ENCODE assay signal across 8 cellular contexts in genomic region chrX:153970398-153971123, GRCh38. TPM values are rescaled to one million over a fixed set of nuclear protein-coding genes. Genes with fewer than 3 reads are reported as not detected.
A peak's percentile ranks its signal among the peaks of the same experiment; 100 is the strongest.
DNase-seq lines count a peak whose midpoint lies in the region; ATAC-seq and TF ChIP-seq lines count a peak whose summit lies in the region.

No MANE protein-coding gene starts in this region.

- H3K4me1 ChIP-seq in effector memory CD4-positive, alpha-beta T cell (ENCODE audit: control insufficient read depth, insufficient read depth, low read length, poor library complexity, severe bottlenecking), result peaks cover 30% of the 10 kb centered on the region
- H3K4me1 ChIP-seq in mesenchymal stem cell (ENCODE audit: control insufficient read depth, insufficient read depth, low read depth, low read length), result peaks cover 41% of the 10 kb centered on the region
- H3K4me1 ChIP-seq in tibial artery, result peaks cover 0 to 56% (median 50%) of the 10 kb centered on the region in 4 donors

- H2AFZ ChIP-seq in mesenchymal stem cell (ENCODE audit: low read depth, low read length), result no peak overlapping the region

- H3K14ac ChIP-seq in mesenchymal stem cell (ENCODE audit: low read length in 2 of 2), result no peak overlapping the region

- DNase-seq in Ammon's horn (ENCODE audit: low spot score) (peak; percentile 82), KBM-7 (peak; percentile 69), SW 1271 (lab: John Stamatoyannopoulos, UW) (peak; percentile 36 to 46), mesenchymal stem cell (peak; percentile 79), tibial artery (peak in 1 of 2 donors; percentile 78)
- DNase-seq in effector memory CD4-positive, alpha-beta T cell, result peak in 2 of 3 donors; percentile 16 to 39

- H4K91ac ChIP-seq in mesenchymal stem cell (ENCODE audit: low read length), result peak overlapping the region; percentile 89

- no peaks in the 10 kb centered on the region for H3K9me3 ChIP-seq in effector memory CD4-positive, alpha-beta T cell (ENCODE audit: control insufficient read depth, low read length)
- H3K9me3 ChIP-seq in mesenchymal stem cell (ENCODE audit: control insufficient read depth, low read length), result no peaks in the 10 kb centered on the region
- H3K9me3 ChIP-seq in tibial artery, result peaks cover 0 to 3% (median 0%) of the 10 kb centered on the region in 3 donors

- H3K4ac ChIP-seq in mesenchymal stem cell (ENCODE audit: low read depth in 1 of 2, low read length in 2 of 2), result peak overlapping the region; percentile 22 to 100

- H2AK5ac ChIP-seq in mesenchymal stem cell (ENCODE audit: low read length, severe bottlenecking), result peak overlapping the region; percentile 78

- intact Hi-C loops in tibial artery (cut with DNase I; ENCODE audit: low total_unique reads), result no loop called here

- H3K18ac ChIP-seq in mesenchymal stem cell (ENCODE audit: low read depth in 1 of 2, low read length in 2 of 2), result peak overlapping the region; percentile 76 to 94

- peak overlapping the region; percentile 98 for H3K9ac ChIP-seq in mesenchymal stem cell (ENCODE audit: low read length)

- no peak overlapping the region for H3K23ac ChIP-seq in mesenchymal stem cell (ENCODE audit: low read length in 2 of 2)

- peak overlapping the region; percentile 59 for H3K4me2 ChIP-seq in mesenchymal stem cell (ENCODE audit: low read length, poor library complexity, severe bottlenecking)

- no peaks in the 10 kb centered on the region for H3K79me1 ChIP-seq in mesenchymal stem cell (replicated peaks; ENCODE audit: low read length, poor library complexity, severe bottlenecking)

- H3K27ac ChIP-seq in effector memory CD4-positive, alpha-beta T cell (ENCODE audit: insufficient read depth, low read length, poor library complexity, severe bottlenecking), result peak overlapping the region; percentile 94
- H3K27ac ChIP-seq in mesenchymal stem cell (ENCODE audit: low read length, poor library complexity, severe bottlenecking), result peak overlapping the region; percentile 92
- peak overlapping the region; percentile 98 to 99 for H3K27ac ChIP-seq in tibial artery

- peak overlapping the region; percentile 99 for H3K4me3 ChIP-seq in effector memory CD4-positive, alpha-beta T cell (ENCODE audit: insufficient read depth, low read depth, low read length, poor library complexity, severe bottlenecking)
- H3K4me3 ChIP-seq in mesenchymal stem cell (ENCODE audit: insufficient read depth in 1 of 2, low read depth in 1 of 2, low read length in 2 of 2), result peak overlapping the region; percentile 87 to 99
- H3K4me3 ChIP-seq in tibial artery, result peak overlapping the region; percentile 82 to 88

- H2BK5ac ChIP-seq in mesenchymal stem cell (ENCODE audit: low read depth, low read length, poor library complexity, severe bottlenecking), result peak overlapping the region; percentile 88

- H2BK15ac ChIP-seq in mesenchymal stem cell (ENCODE audit: low read depth, poor library complexity, severe bottlenecking), result peak overlapping the region; percentile 69

- no peak for TF ChIP-seq CTCF in tibial artery (IDR thresholded peaks at IDR 0.05)

- H4K8ac ChIP-seq in mesenchymal stem cell (ENCODE audit: low read length), result peak overlapping the region; percentile 64

- in situ Hi-C loops in KBM-7 (cut with MboI; ENCODE audit: low pct_unique_long_range_greater_than_20kb, low sequenced_read_pairs), result no loop called here

- 0% methylated on average over 8 of the region's 47 CpGs for WGBS in mesenchymal stem cell

- H3K27me3 ChIP-seq in effector memory CD4-positive, alpha-beta T cell (replicated peaks; ENCODE audit: control insufficient read depth, insufficient read depth, low read length, poor library complexity, severe bottlenecking), result no peaks in the 10 kb centered on the region
- H3K27me3 ChIP-seq in mesenchymal stem cell (ENCODE audit: control insufficient read depth in 1 of 2, insufficient read depth in 1 of 2, low read length in 2 of 2) (no peaks in the 10 kb centered on the region), tibial artery (no peaks in the 10 kb centered on the region)

- ATAC-seq in GM18867 (IDR thresholded peaks at IDR 0.05; ENCODE audit: unreplicated experiment) (peak; percentile 3), GM19397 (IDR thresholded peaks at IDR 0.05; ENCODE audit: unreplicated experiment) (no peak)

- no peaks in the 10 kb centered on the region for H3K36me3 ChIP-seq in effector memory CD4-positive, alpha-beta T cell (ENCODE audit: control insufficient read depth, insufficient read depth, low read length)
- H3K36me3 ChIP-seq in mesenchymal stem cell (ENCODE audit: control insufficient read depth in 1 of 2, insufficient read depth in 2 of 2, low read depth in 1 of 2, low read length in 2 of 2) (peaks cover 0 to 21% of the 10 kb centered on the region in 2 experiments), tibial artery (no peaks in the 10 kb centered on the region)

- H2BK12ac ChIP-seq in mesenchymal stem cell (ENCODE audit: low read length in 2 of 2), result no peak overlapping the region

- H2BK120ac ChIP-seq in mesenchymal stem cell (ENCODE audit: low read depth, low read length), result peak overlapping the region; percentile 73

RNA-seq across cellular contexts. Expression of gene HCFC1, which starts 1.1 kb away (rescaled TPM):
- polyA plus RNA-seq in mesenchymal stem cell (2013, experiment 1 of 2), result 27.2 TPM
- 23.7 TPM for polyA plus RNA-seq in mesenchymal stem cell (2013, experiment 2 of 2)

RNA-seq across cellular contexts. Expression of gene TMEM187, which starts 2.0 kb away (rescaled TPM):
- 5.8 TPM for polyA plus RNA-seq in mesenchymal stem cell (2013, experiment 1 of 2)
- polyA plus RNA-seq in mesenchymal stem cell (2013, experiment 2 of 2), result 5.5 TPM

RNA-seq across cellular contexts. Expression of gene RENBP, which starts 26.1 kb away (rescaled TPM):
- polyA plus RNA-seq in mesenchymal stem cell (2013, experiment 1 of 2), result 20.4 TPM
- 17.0 TPM for polyA plus RNA-seq in mesenchymal stem cell (2013, experiment 2 of 2)

RNA-seq across cellular contexts. Expression of gene NAA10, which starts 35.7 kb away (rescaled TPM):
- 173 TPM for polyA plus RNA-seq in mesenchymal stem cell (2013, experiment 1 of 2)
- polyA plus RNA-seq in mesenchymal stem cell (2013, experiment 2 of 2), result 171 TPM

RNA-seq across cellular contexts. Expression of gene ARHGAP4, which starts 44.5 kb away (rescaled TPM):
- 0.83 TPM for polyA plus RNA-seq in mesenchymal stem cell (2013, experiment 1 of 2)
- polyA plus RNA-seq in mesenchymal stem cell (2013, experiment 2 of 2), result 1.1 TPM
